ENCODE assay signal across 29 cellular contexts in genomic region chr6:16508959-16509358, GRCh38.
"Had no signal": no experiment of that assay in that cellular context is flagged by ENCODE, and none has a peak within 500 bp of the region (broad histone marks: within the 10 kb centered on the region; RNA-seq: fewer than 3 reads in every experiment).

No MANE protein-coding gene starts in this region.

- DNase-seq: activated B cell treated with CpG ODN at 0.5 μM for 24 hours; activated CD4-positive, alpha-beta T cell treated with anti-CD3 and anti-CD28 coated beads for 48 hours; activated CD4-positive, alpha-beta T cell treated with anti-CD3 and anti-CD28 coated beads, Interleukin-2, amount 50 U/mL, for 1 hour; activated CD4-positive, alpha-beta T cell treated with anti-CD3 and anti-CD28 coated beads, Interleukin-2, amount 50 U/mL, for 48 hours; activated CD8-positive, alpha-beta memory T cell treated with anti-CD3 and anti-CD28 coated beads for 24 hours; activated CD8-positive, alpha-beta T cell treated with anti-CD3 and anti-CD28 coated beads for 36 hours; activated effector memory CD4-positive, alpha-beta T cell treated with anti-CD3 and anti-CD28 coated beads, Interleukin-2, amount 50 U/mL, for 16 hours; activated naive CD4-positive, alpha-beta T cell treated with anti-CD3 and anti-CD28 coated beads for 36 hours; activated naive CD8-positive, alpha-beta T cell treated with anti-CD3 and anti-CD28 coated beads, Interleukin-2, amount 10 ng/mL, durations not matched to agents 7 days and 5 days; activated T-cell treated with anti-CD3 and anti-CD28 coated beads, Interleukin-2, amount 50 U/mL, for 4 hours; amniotic stem cell; anterior cingulate cortex; brain microvascular endothelial cell; dorsolateral prefrontal cortex; effector memory CD4-positive, alpha-beta T cell; endodermal cell; foreskin fibroblast; head of caudate nucleus; T-helper 17 cell; T1000; WERI-Rb-1 had no signal

- H3K27me3 Mint-ChIP-seq: activated B cell treated with CpG ODN at 0.5 μM for 24 hours; activated CD8-positive, alpha-beta T cell treated with anti-CD3 and anti-CD28 coated beads for 36 hours; activated naive CD4-positive, alpha-beta T cell treated with anti-CD3 and anti-CD28 coated beads, Interleukin-2, amount 50 U/mL, for 24 hours; activated naive CD8-positive, alpha-beta T cell treated with anti-CD3 and anti-CD28 coated beads, Interleukin-2, amount 10 ng/mL, durations not matched to agents 7 days and 5 days; central memory CD8-positive, alpha-beta T cell; dendritic cell treated with granulocyte-macrophage colony-stimulating factor and Interleukin-4, amounts not matched to agents 40 ng/mL and 50 ng/mL, for 4 days; T-helper 17 cell had no signal

- H3K27me3 ChIP-seq: brain microvascular endothelial cell, dorsolateral prefrontal cortex had no signal

- H3K4me3 Mint-ChIP-seq: activated B cell treated with CpG ODN at 0.5 μM for 24 hours; activated CD8-positive, alpha-beta T cell treated with anti-CD3 and anti-CD28 coated beads for 36 hours; activated naive CD4-positive, alpha-beta T cell treated with anti-CD3 and anti-CD28 coated beads for 36 hours; activated naive CD4-positive, alpha-beta T cell treated with anti-CD3 and anti-CD28 coated beads, Interleukin-2, amount 50 U/mL, for 24 hours; activated naive CD8-positive, alpha-beta T cell treated with anti-CD3 and anti-CD28 coated beads, Interleukin-2, amount 10 ng/mL, durations not matched to agents 7 days and 5 days; activated T-cell treated with anti-CD3 and anti-CD28 coated beads, Interleukin-2, amount 50 U/mL, for 4 hours; central memory CD8-positive, alpha-beta T cell; dendritic cell treated with granulocyte-macrophage colony-stimulating factor and Interleukin-4, amounts not matched to agents 40 ng/mL and 50 ng/mL, for 4 days; endodermal cell; T-helper 17 cell; T-helper 2 cell treated with Interferon-gamma antibody and Interleukin-4, amounts not matched to agents 5 μg/mL and 100 μg/mL, for 36 hours had no signal

- H3K27ac Mint-ChIP-seq: activated B cell treated with CpG ODN at 0.5 μM for 24 hours; activated CD8-positive, alpha-beta T cell treated with anti-CD3 and anti-CD28 coated beads for 36 hours; activated naive CD4-positive, alpha-beta T cell treated with anti-CD3 and anti-CD28 coated beads for 36 hours; activated naive CD4-positive, alpha-beta T cell treated with anti-CD3 and anti-CD28 coated beads, Interleukin-2, amount 50 U/mL, for 24 hours; activated naive CD8-positive, alpha-beta T cell treated with anti-CD3 and anti-CD28 coated beads, Interleukin-2, amount 10 ng/mL, durations not matched to agents 7 days and 5 days; activated T-helper 2 cell treated with anti-CD3 and anti-CD28 coated beads, Interferon-gamma antibody, Interleukin-2, Interleukin-4, amounts not matched to agents 10 μg/mL and 5 μg/mL and 100 μg/mL, durations not matched to agents 14 hours and 24 hours and 36 hours; dendritic cell treated with granulocyte-macrophage colony-stimulating factor and Interleukin-4, amounts not matched to agents 40 ng/mL and 50 ng/mL, for 4 days; endodermal cell; T-helper 17 cell; T-helper 2 cell treated with Interferon-gamma antibody and Interleukin-4, amounts not matched to agents 5 μg/mL and 100 μg/mL, for 36 hours had no signal

- H3K9me3 Mint-ChIP-seq: activated B cell treated with CpG ODN at 0.5 μM for 24 hours; activated CD8-positive, alpha-beta T cell treated with anti-CD3 and anti-CD28 coated beads for 36 hours; activated naive CD4-positive, alpha-beta T cell treated with anti-CD3 and anti-CD28 coated beads for 36 hours; activated naive CD4-positive, alpha-beta T cell treated with anti-CD3 and anti-CD28 coated beads, Interleukin-2, amount 50 U/mL, for 24 hours; activated T-cell treated with anti-CD3 and anti-CD28 coated beads, Interleukin-2, amount 50 U/mL, for 4 hours; activated T-helper 2 cell treated with anti-CD3 and anti-CD28 coated beads, Interferon-gamma antibody, Interleukin-2, Interleukin-4, amounts not matched to agents 10 μg/mL and 5 μg/mL and 100 μg/mL, durations not matched to agents 14 hours and 24 hours and 36 hours; central memory CD8-positive, alpha-beta T cell; dendritic cell treated with granulocyte-macrophage colony-stimulating factor and Interleukin-4, amounts not matched to agents 40 ng/mL and 50 ng/mL, for 4 days; endodermal cell; T-helper 2 cell treated with Interferon-gamma antibody and Interleukin-4, amounts not matched to agents 5 μg/mL and 100 μg/mL, for 36 hours had no signal

- H3K36me3 ChIP-seq: brain microvascular endothelial cell, WERI-Rb-1 had no signal

- ATAC-seq: activated CD4-positive, CD25-positive, alpha-beta regulatory T cell treated with anti-CD3 and anti-CD28 coated beads, Interleukin-2, amount 50 U/mL, for 24 hours; activated CD8-positive, alpha-beta T cell treated with anti-CD3 and anti-CD28 coated beads for 36 hours; activated T-cell treated with anti-CD3 and anti-CD28 coated beads, Interleukin-2, amount 50 U/mL, for 4 hours; esophagus mucosa; T-helper 17 cell had no signal

- H3K27ac ChIP-seq: brain microvascular endothelial cell, coronary artery, dorsolateral prefrontal cortex, WERI-Rb-1 had no signal

- H3K4me3 ChIP-seq: coronary artery, dorsolateral prefrontal cortex had no signal
